ENCODE assay signal across 2 cellular contexts in genomic region chr19:56088454-56089215, GRCh38.
TF ChIP-seq lines count a peak whose summit lies in the region.

No MANE protein-coding gene starts in this region.

TF ChIP-seq in HepG2, 621 proteins besides CTCF, POLR2A, EP300 and RAD21:
- TF ChIP-seq AGO2 (optimal IDR thresholded peaks at IDR 0.05; ENCODE audit: low read depth, low read length) (peak; percentile 56), ZNF180 (CRISPR knock-in tag; IDR thresholded peaks at IDR 0.05; ENCODE audit: borderline replicate concordance, low read depth) (no peak)
TF ChIP-seq in HepG2: peak in this region for 1.

TF ChIP-seq in K562, 482 proteins besides CTCF, POLR2A, EP300 and RAD21:
- TF ChIP-seq ILK (tag; IDR thresholded peaks at IDR 0.05; ENCODE audit: borderline replicate concordance, low read depth), result no peak
- TF ChIP-seq ZBTB5 (IDR thresholded peaks at IDR 0.05), result no peak
- no peak for TF ChIP-seq TAF7 (tag; IDR thresholded peaks at IDR 0.05)
- TF ChIP-seq BRF1 (IDR thresholded peaks at IDR 0.05; ENCODE audit: borderline replicate concordance, extremely low read depth, insufficient read length), result no peak
- no peak for TF ChIP-seq NFE2 (IDR thresholded peaks at IDR 0.05; ENCODE audit: low read depth)
- TF ChIP-seq MYNN (IDR thresholded peaks at IDR 0.05), result no peak
- no peak for TF ChIP-seq MYNN (CRISPR knock-in tag; IDR thresholded peaks at IDR 0.05)
- no peak for TF ChIP-seq SIN3A (IDR thresholded peaks at IDR 0.05; ENCODE audit: borderline replicate concordance in 2 of 2, control insufficient read depth in 1 of 2, low read depth in 2 of 2, low read length in 2 of 2)
- no peak for TF ChIP-seq NEUROD1 (IDR thresholded peaks at IDR 0.05; ENCODE audit: borderline replicate concordance, low read depth, low read length, partially characterized antibody)
- peak; percentile 9; the same call in 1 of the 2 replicates for TF ChIP-seq ZBTB33 (CRISPR knock-in tag; IDR thresholded peaks at IDR 0.05)
- TF ChIP-seq POLR2G (IDR thresholded peaks at IDR 0.05; ENCODE audit: low read depth, low read length), result peak; percentile 38; the same call in 1 of the 2 replicates
- no peak for TF ChIP-seq ELF4 (CRISPR knock-in tag; IDR thresholded peaks at IDR 0.05)
- TF ChIP-seq U2AF2 (optimal IDR thresholded peaks at IDR 0.05; ENCODE audit: low read depth, low read length), result no peak
- no peak for TF ChIP-seq RBM39 (optimal IDR thresholded peaks at IDR 0.05; ENCODE audit: low read depth, low read length)
- no peak for TF ChIP-seq ZNF445 (CRISPR knock-in tag; IDR thresholded peaks at IDR 0.05; ENCODE audit: low read depth)
- TF ChIP-seq ATF3 (IDR thresholded peaks at IDR 0.05), result no peak
- TF ChIP-seq ATF3 (CRISPR knock-in tag; conservative IDR thresholded peaks at IDR 0.05), result no peak
- no peak for TF ChIP-seq ZNF311 (CRISPR knock-in tag; IDR thresholded peaks at IDR 0.05)
- no peak for TF ChIP-seq SMAD2 (IDR thresholded peaks at IDR 0.05; ENCODE audit: low read depth, low read length)
- TF ChIP-seq PHTF2 (CRISPR knock-in tag; IDR thresholded peaks at IDR 0.05), result no peak
- TF ChIP-seq NUFIP1 (IDR thresholded peaks at IDR 0.05; ENCODE audit: partially characterized antibody), result no peak
- peak; percentile 58 for TF ChIP-seq RBM22 (IDR thresholded peaks at IDR 0.05; ENCODE audit: low read depth, low read length, poor library complexity, severe bottlenecking)
- no peak for TF ChIP-seq CEBPB (tag; IDR thresholded peaks at IDR 0.05)
- TF ChIP-seq SMC3 (conservative IDR thresholded peaks at IDR 0.05; ENCODE audit: insufficient read depth, low read depth, low read length), result no peak
- no peak for TF ChIP-seq DEAF1 (CRISPR knock-in tag; IDR thresholded peaks at IDR 0.05)
- no peak for TF ChIP-seq ZBED1 (IDR thresholded peaks at IDR 0.05)
- TF ChIP-seq SLC30A9 (CRISPR knock-in tag; IDR thresholded peaks at IDR 0.05), result no peak
